In genomic region chr4:182862166-182862875, GRCh38 we compare ENCODE assay signal across 15 cellular contexts. TPM values are rescaled to one million over a fixed set of nuclear protein-coding genes. Genes with fewer than 3 reads are reported as not detected.
DNase-seq lines count a peak whose midpoint lies in the region; ATAC-seq and TF ChIP-seq lines count a peak whose summit lies in the region.
"Had no signal": no experiment of that assay in that cellular context is flagged by ENCODE, and none has a peak within 500 bp of the region (broad histone marks: within the 10 kb centered on the region; RNA-seq: fewer than 3 reads in every experiment).

No MANE protein-coding gene starts in this region.

- no peak overlapping the region for H3K4me3 Mint-ChIP-seq in progenitor cell of endocrine pancreas (ENCODE audit: low read depth)
- H3K4me3 Mint-ChIP-seq in effector memory CD8-positive, alpha-beta T cell = no peak overlapping the region
- no peak overlapping the region for H3K4me3 Mint-ChIP-seq in activated CD4-positive, alpha-beta memory T cell treated with anti-CD3 and anti-CD28 coated beads for 36 hours
- H3K4me3 Mint-ChIP-seq: CD8-positive, alpha-beta memory T cell had no signal

- peaks cover 0 to 9% of the 10 kb centered on the region in 2 donors for H3K4me1 ChIP-seq in esophagus (ENCODE audit: control insufficient read depth in 2 of 2, insufficient read depth in 2 of 2, low read length in 1 of 2)

- no peaks in the 10 kb centered on the region for H3K9me3 ChIP-seq in esophagus (ENCODE audit: control insufficient read depth in 2 of 2, insufficient read depth in 1 of 2, low read depth in 1 of 2, low read length in 1 of 2)

- H3K27ac Mint-ChIP-seq in progenitor cell of endocrine pancreas = no peak overlapping the region
- no peak overlapping the region for H3K27ac Mint-ChIP-seq in effector memory CD8-positive, alpha-beta T cell
- no peak overlapping the region for H3K27ac Mint-ChIP-seq in activated CD4-positive, alpha-beta memory T cell treated with anti-CD3 and anti-CD28 coated beads for 36 hours
- H3K27ac Mint-ChIP-seq: CD8-positive, alpha-beta memory T cell had no signal

- H3K27me3 ChIP-seq in esophagus (ENCODE audit: control insufficient read depth in 1 of 2, insufficient read depth in 2 of 2, low read length in 2 of 2) = no peaks in the 10 kb centered on the region
- H3K27me3 ChIP-seq: heart left ventricle had no signal

- 49% methylated on average over 17 of the region's 17 CpGs for WGBS in esophagus, 2 donors

- peak; percentile 20 for DNase-seq in NCI-H2196 (lab: John Stamatoyannopoulos, UW; ENCODE audit: unreplicated experiment)
- no peak for DNase-seq in progenitor cell of endocrine pancreas (ENCODE audit: low spot score, unreplicated experiment)
- no peak for DNase-seq in NCI-H1694 treated with DMSO at 0.1 percent for 48 hours (lab: John Stamatoyannopoulos, UW)
- DNase-seq in effector memory CD8-positive, alpha-beta T cell = no peak
- DNase-seq in activated CD4-positive, alpha-beta memory T cell treated with anti-CD3 and anti-CD28 coated beads for 36 hours = no peak
- DNase-seq: activated CD8-positive, alpha-beta memory T cell treated with anti-CD3 and anti-CD28 coated beads, Interleukin-2, amount 50 U/mL, for 4 hours; CD8-positive, alpha-beta memory T cell; KBM-7; mesenchymal stem cell; Right ventricle myocardium superior had no signal

- H3K27ac ChIP-seq in esophagus (ENCODE audit: low read depth in 2 of 2, low read length in 1 of 2) = peak overlapping the region; percentile 23 to 70
- H3K27ac ChIP-seq: heart left ventricle had no signal

- intact Hi-C loops in activated CD4-positive, alpha-beta memory T cell treated with anti-CD3 and anti-CD28 coated beads for 36 hours (cut with micrococcal nuclease) = no loop called here

- CTCF ChIA-PET in activated CD4-positive, alpha-beta memory T cell treated with anti-CD3 and anti-CD28 coated beads for 36 hours (lab: Charles Lee) = no interaction called here

- H3K4me1 Mint-ChIP-seq in progenitor cell of endocrine pancreas (ENCODE audit: low read depth) = peaks cover 18% of the 10 kb centered on the region
- H3K4me1 Mint-ChIP-seq in effector memory CD8-positive, alpha-beta T cell (ENCODE audit: low read depth in 2 of 2) = no peaks in the 10 kb centered on the region
- no peaks in the 10 kb centered on the region for H3K4me1 Mint-ChIP-seq in activated CD4-positive, alpha-beta memory T cell treated with anti-CD3 and anti-CD28 coated beads for 36 hours (ENCODE audit: low read depth)
- H3K4me1 Mint-ChIP-seq: CD8-positive, alpha-beta memory T cell had no signal

- H3K9me3 Mint-ChIP-seq in progenitor cell of endocrine pancreas (ENCODE audit: low read depth) = no peaks in the 10 kb centered on the region
- H3K9me3 Mint-ChIP-seq in effector memory CD8-positive, alpha-beta T cell = no peaks in the 10 kb centered on the region
- peaks cover 6% of the 10 kb centered on the region for H3K9me3 Mint-ChIP-seq in activated CD4-positive, alpha-beta memory T cell treated with anti-CD3 and anti-CD28 coated beads for 36 hours

- no peaks in the 10 kb centered on the region for H3K36me3 ChIP-seq in esophagus (ENCODE audit: control insufficient read depth in 2 of 2, insufficient read depth in 2 of 2, low read length in 1 of 2)
- H3K36me3 ChIP-seq: heart left ventricle had no signal

- POLR2A ChIA-PET in activated CD4-positive, alpha-beta memory T cell treated with anti-CD3 and anti-CD28 coated beads for 36 hours (lab: Charles Lee) = no interaction called here

- TF ChIP-seq CTCF in GM12875 (IDR thresholded peaks at IDR 0.05; ENCODE audit: borderline replicate concordance, insufficient read depth, low read depth, low read length) = 0 out of 2 replicates have a peak, but pooled peaks have one; percentile 12
- TF ChIP-seq CTCF in progenitor cell of endocrine pancreas (IDR thresholded peaks at IDR 0.05; ENCODE audit: unreplicated experiment) = peak; percentile 45

- no peaks in the 10 kb centered on the region for H3K36me3 Mint-ChIP-seq in progenitor cell of endocrine pancreas (ENCODE audit: insufficient read depth)
- no peaks in the 10 kb centered on the region for H3K36me3 Mint-ChIP-seq in effector memory CD8-positive, alpha-beta T cell (ENCODE audit: insufficient read depth)
- peaks cover 4% of the 10 kb centered on the region for H3K36me3 Mint-ChIP-seq in activated CD4-positive, alpha-beta memory T cell treated with anti-CD3 and anti-CD28 coated beads for 36 hours

- H3K27me3 Mint-ChIP-seq in progenitor cell of endocrine pancreas = peaks cover 9% of the 10 kb centered on the region
- H3K27me3 Mint-ChIP-seq in effector memory CD8-positive, alpha-beta T cell = no peaks in the 10 kb centered on the region
- no peaks in the 10 kb centered on the region for H3K27me3 Mint-ChIP-seq in activated CD4-positive, alpha-beta memory T cell treated with anti-CD3 and anti-CD28 coated beads for 36 hours
- H3K27me3 Mint-ChIP-seq: CD8-positive, alpha-beta memory T cell had no signal

- no peak for ATAC-seq in effector memory CD8-positive, alpha-beta T cell (replicated peaks)
- no peak for ATAC-seq in HG03442 (IDR thresholded peaks at IDR 0.05; ENCODE audit: unreplicated experiment)
- ATAC-seq: GM12878, heart left ventricle had no signal

- no peak overlapping the region for H3K4me3 ChIP-seq in GM12875 (ENCODE audit: low read depth, low read length)
- no peak overlapping the region for H3K4me3 ChIP-seq in esophagus (ENCODE audit: low read depth in 1 of 2, low read length in 2 of 2)
- H3K4me3 ChIP-seq: GM12878, heart left ventricle had no signal

RNA-seq across cellular contexts. Expression of gene DCTD, which starts 54.9 kb away (rescaled TPM):
- 10 to 100 TPM; 32.5 to 55.5 TPM for polyA plus RNA-seq in esophagus
- total RNA-seq in progenitor cell of endocrine pancreas = 99.4 and 104 TPM in 2 replicates
- 100 to 1,000 TPM; 115 to 117 TPM for total RNA-seq in activated CD4-positive, alpha-beta memory T cell treated with anti-CD3 and anti-CD28 coated beads for 36 hours
